1 cellular context compared by ENCODE assay signal in the genomic region with DNA sequence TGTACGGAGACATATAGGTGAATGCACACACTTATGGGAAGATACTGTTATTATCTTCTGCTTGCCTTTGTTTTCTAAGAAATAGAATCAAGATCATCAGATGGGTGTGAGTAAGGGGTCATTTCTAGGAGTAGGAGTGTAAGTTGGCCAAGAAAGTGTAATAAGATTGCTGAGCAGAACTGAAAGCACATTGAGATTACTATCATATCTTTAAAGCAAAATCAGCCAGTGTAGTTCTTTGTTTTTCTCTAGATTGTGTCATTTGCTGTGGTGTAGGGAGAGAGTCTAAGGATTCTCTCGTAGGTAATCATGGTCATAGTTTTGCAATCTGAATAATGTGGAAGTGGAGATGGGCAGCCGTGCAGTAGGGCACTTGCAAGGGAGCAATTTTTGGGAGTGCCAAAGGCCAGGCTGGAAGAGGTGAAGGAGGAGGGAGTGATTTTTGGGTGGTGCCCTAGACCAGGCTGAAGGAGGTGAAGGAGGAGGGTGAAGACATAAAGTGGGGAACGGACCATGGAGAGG.
TF ChIP-seq lines count a peak whose summit lies in the region.

No MANE protein-coding gene starts in this region.

TF ChIP-seq in GM12878, 131 proteins besides CTCF, POLR2A, EP300 and RAD21:
- TF ChIP-seq NFYA (IDR thresholded peaks at IDR 0.05; ENCODE audit: borderline replicate concordance, low read depth, low read length): no peak
- no peak for TF ChIP-seq POLR2AphosphoS5 (IDR thresholded peaks at IDR 0.05; ENCODE audit: low read length)
- peak; percentile 28; the same call in 1 of the 2 replicates for TF ChIP-seq NBN (IDR thresholded peaks at IDR 0.05)
- TF ChIP-seq, protein P1, sequence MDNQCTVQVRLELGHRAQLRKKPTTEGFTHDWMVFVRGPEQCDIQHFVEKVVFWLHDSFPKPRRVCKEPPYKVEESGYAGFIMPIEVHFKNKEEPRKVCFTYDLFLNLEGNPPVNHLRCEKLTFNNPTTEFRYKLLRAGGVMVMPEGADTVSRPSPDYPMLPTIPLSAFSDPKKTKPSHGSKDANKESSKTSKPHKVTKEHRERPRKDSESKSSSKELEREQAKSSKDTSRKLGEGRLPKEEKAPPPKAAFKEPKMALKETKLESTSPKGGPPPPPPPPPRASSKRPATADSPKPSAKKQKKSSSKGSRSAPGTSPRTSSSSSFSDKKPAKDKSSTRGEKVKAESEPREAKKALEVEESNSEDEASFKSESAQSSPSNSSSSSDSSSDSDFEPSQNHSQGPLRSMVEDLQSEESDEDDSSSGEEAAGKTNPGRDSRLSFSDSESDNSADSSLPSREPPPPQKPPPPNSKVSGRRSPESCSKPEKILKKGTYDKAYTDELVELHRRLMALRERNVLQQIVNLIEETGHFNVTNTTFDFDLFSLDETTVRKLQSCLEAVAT (IDR thresholded peaks at IDR 0.05): 0 out of 2 replicates have a peak, but pooled peaks have one; percentile 10
- no peak for TF ChIP-seq ATF3 (IDR thresholded peaks at IDR 0.05; ENCODE audit: borderline replicate concordance, extremely low read depth, low read depth, low read length)
- TF ChIP-seq, protein P2, sequence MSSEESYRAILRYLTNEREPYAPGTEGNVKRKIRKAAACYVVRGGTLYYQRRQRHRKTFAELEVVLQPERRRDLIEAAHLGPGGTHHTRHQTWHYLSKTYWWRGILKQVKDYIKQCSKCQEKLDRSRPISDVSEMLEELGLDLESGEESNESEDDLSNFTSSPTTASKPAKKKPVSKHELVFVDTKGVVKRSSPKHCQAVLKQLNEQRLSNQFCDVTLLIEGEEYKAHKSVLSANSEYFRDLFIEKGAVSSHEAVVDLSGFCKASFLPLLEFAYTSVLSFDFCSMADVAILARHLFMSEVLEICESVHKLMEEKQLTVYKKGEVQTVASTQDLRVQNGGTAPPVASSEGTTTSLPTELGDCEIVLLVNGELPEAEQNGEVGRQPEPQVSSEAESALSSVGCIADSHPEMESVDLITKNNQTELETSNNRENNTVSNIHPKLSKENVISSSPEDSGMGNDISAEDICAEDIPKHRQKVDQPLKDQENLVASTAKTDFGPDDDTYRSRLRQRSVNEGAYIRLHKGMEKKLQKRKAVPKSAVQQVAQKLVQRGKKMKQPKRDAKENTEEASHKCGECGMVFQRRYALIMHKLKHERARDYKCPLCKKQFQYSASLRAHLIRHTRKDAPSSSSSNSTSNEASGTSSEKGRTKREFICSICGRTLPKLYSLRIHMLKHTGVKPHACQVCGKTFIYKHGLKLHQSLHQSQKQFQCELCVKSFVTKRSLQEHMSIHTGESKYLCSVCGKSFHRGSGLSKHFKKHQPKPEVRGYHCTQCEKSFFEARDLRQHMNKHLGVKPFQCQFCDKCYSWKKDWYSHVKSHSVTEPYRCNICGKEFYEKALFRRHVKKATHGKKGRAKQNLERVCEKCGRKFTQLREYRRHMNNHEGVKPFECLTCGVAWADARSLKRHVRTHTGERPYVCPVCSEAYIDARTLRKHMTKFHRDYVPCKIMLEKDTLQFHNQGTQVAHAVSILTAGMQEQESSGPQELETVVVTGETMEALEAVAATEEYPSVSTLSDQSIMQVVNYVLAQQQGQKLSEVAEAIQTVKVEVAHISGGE (CRISPR knock-in tag; IDR thresholded peaks at IDR 0.05): no peak
- TF ChIP-seq SMAD5 (IDR thresholded peaks at IDR 0.05; ENCODE audit: low read depth): no peak
- TF ChIP-seq, protein P3, sequence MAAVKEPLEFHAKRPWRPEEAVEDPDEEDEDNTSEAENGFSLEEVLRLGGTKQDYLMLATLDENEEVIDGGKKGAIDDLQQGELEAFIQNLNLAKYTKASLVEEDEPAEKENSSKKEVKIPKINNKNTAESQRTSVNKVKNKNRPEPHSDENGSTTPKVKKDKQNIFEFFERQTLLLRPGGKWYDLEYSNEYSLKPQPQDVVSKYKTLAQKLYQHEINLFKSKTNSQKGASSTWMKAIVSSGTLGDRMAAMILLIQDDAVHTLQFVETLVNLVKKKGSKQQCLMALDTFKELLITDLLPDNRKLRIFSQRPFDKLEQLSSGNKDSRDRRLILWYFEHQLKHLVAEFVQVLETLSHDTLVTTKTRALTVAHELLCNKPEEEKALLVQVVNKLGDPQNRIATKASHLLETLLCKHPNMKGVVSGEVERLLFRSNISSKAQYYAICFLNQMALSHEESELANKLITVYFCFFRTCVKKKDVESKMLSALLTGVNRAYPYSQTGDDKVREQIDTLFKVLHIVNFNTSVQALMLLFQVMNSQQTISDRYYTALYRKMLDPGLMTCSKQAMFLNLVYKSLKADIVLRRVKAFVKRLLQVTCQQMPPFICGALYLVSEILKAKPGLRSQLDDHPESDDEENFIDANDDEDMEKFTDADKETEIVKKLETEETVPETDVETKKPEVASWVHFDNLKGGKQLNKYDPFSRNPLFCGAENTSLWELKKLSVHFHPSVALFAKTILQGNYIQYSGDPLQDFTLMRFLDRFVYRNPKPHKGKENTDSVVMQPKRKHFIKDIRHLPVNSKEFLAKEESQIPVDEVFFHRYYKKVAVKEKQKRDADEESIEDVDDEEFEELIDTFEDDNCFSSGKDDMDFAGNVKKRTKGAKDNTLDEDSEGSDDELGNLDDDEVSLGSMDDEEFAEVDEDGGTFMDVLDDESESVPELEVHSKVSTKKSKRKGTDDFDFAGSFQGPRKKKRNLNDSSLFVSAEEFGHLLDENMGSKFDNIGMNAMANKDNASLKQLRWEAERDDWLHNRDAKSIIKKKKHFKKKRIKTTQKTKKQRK (IDR thresholded peaks at IDR 0.05; ENCODE audit: low read depth, low read length): no peak
- TF ChIP-seq ZNF687 (IDR thresholded peaks at IDR 0.05): no peak
- no peak for TF ChIP-seq ZNF24 (IDR thresholded peaks at IDR 0.05)
- no peak for TF ChIP-seq RFX5 (IDR thresholded peaks at IDR 0.05; ENCODE audit: low read depth, low read length)
- TF ChIP-seq ZBTB33 (IDR thresholded peaks at IDR 0.05): no peak
- no peak for TF ChIP-seq TCF7 (IDR thresholded peaks at IDR 0.05; ENCODE audit: borderline replicate concordance)
- TF ChIP-seq CBX5 (IDR thresholded peaks at IDR 0.05; ENCODE audit: low read depth): no peak
- TF ChIP-seq RUNX3 (IDR thresholded peaks at IDR 0.05; ENCODE audit: low read length): peak; percentile 15; the same call in 1 of the 2 replicates
